ENCODE assay signal across 1 cellular context in the genomic region with DNA sequence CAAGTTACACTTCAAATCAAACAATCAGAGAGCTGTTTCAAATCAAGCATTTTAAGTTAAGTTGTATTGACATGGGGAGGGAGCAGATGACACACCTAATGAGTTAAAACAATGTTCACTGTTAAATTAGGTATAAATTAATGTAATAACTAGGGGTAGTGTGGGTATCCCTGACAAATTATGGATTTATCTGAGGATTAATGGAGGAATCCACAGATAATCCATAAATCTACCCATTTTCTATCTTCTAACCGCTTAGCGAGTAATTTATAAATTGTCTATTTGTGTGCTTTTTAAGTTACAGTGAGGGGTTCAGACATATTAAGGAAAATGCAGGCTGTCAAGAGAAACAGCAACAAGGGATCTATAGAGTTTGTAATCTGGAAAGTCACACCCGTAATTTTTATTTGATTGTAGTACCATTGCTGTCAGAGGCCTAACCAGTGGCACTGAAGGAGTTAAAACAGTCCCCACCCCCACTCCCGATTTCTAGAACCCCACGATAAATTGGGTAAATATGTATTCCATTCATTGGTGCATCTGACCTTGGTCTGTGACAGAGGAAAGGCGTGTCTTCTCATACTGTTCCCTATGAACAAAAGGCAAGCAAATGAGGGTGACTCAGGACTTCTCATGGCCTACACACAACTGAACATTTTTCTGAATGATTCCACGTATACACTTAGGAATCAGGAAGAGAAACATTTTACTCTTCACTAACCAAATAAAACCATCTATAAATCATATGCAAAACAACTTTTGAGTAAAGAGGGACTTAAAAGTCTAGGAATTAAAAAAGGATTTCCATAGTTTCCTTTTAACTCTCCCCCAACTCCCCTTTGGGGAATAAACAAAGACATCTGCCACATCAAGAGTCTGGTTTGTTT.
TF ChIP-seq lines count a peak whose summit lies in the region.

No MANE protein-coding gene starts in this region.

TF ChIP-seq in H1, 55 proteins besides CTCF, POLR2A, EP300 and RAD21 (continued from another document):
- TF ChIP-seq, protein P1, sequence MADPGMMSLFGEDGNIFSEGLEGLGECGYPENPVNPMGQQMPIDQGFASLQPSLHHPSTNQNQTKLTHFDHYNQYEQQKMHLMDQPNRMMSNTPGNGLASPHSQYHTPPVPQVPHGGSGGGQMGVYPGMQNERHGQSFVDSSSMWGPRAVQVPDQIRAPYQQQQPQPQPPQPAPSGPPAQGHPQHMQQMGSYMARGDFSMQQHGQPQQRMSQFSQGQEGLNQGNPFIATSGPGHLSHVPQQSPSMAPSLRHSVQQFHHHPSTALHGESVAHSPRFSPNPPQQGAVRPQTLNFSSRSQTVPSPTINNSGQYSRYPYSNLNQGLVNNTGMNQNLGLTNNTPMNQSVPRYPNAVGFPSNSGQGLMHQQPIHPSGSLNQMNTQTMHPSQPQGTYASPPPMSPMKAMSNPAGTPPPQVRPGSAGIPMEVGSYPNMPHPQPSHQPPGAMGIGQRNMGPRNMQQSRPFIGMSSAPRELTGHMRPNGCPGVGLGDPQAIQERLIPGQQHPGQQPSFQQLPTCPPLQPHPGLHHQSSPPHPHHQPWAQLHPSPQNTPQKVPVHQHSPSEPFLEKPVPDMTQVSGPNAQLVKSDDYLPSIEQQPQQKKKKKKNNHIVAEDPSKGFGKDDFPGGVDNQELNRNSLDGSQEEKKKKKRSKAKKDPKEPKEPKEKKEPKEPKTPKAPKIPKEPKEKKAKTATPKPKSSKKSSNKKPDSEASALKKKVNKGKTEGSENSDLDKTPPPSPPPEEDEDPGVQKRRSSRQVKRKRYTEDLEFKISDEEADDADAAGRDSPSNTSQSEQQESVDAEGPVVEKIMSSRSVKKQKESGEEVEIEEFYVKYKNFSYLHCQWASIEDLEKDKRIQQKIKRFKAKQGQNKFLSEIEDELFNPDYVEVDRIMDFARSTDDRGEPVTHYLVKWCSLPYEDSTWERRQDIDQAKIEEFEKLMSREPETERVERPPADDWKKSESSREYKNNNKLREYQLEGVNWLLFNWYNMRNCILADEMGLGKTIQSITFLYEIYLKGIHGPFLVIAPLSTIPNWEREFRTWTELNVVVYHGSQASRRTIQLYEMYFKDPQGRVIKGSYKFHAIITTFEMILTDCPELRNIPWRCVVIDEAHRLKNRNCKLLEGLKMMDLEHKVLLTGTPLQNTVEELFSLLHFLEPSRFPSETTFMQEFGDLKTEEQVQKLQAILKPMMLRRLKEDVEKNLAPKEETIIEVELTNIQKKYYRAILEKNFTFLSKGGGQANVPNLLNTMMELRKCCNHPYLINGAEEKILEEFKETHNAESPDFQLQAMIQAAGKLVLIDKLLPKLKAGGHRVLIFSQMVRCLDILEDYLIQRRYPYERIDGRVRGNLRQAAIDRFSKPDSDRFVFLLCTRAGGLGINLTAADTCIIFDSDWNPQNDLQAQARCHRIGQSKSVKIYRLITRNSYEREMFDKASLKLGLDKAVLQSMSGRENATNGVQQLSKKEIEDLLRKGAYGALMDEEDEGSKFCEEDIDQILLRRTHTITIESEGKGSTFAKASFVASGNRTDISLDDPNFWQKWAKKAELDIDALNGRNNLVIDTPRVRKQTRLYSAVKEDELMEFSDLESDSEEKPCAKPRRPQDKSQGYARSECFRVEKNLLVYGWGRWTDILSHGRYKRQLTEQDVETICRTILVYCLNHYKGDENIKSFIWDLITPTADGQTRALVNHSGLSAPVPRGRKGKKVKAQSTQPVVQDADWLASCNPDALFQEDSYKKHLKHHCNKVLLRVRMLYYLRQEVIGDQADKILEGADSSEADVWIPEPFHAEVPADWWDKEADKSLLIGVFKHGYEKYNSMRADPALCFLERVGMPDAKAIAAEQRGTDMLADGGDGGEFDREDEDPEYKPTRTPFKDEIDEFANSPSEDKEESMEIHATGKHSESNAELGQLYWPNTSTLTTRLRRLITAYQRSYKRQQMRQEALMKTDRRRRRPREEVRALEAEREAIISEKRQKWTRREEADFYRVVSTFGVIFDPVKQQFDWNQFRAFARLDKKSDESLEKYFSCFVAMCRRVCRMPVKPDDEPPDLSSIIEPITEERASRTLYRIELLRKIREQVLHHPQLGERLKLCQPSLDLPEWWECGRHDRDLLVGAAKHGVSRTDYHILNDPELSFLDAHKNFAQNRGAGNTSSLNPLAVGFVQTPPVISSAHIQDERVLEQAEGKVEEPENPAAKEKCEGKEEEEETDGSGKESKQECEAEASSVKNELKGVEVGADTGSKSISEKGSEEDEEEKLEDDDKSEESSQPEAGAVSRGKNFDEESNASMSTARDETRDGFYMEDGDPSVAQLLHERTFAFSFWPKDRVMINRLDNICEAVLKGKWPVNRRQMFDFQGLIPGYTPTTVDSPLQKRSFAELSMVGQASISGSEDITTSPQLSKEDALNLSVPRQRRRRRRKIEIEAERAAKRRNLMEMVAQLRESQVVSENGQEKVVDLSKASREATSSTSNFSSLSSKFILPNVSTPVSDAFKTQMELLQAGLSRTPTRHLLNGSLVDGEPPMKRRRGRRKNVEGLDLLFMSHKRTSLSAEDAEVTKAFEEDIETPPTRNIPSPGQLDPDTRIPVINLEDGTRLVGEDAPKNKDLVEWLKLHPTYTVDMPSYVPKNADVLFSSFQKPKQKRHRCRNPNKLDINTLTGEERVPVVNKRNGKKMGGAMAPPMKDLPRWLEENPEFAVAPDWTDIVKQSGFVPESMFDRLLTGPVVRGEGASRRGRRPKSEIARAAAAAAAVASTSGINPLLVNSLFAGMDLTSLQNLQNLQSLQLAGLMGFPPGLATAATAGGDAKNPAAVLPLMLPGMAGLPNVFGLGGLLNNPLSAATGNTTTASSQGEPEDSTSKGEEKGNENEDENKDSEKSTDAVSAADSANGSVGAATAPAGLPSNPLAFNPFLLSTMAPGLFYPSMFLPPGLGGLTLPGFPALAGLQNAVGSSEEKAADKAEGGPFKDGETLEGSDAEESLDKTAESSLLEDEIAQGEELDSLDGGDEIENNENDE (IDR thresholded peaks at IDR 0.05; ENCODE audit: insufficient replicate concordance, low read length) = no peak
- TF ChIP-seq, protein P2, sequence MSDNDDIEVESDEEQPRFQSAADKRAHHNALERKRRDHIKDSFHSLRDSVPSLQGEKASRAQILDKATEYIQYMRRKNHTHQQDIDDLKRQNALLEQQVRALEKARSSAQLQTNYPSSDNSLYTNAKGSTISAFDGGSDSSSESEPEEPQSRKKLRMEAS (IDR thresholded peaks at IDR 0.05) = no peak
- TF ChIP-seq GABPA (IDR thresholded peaks at IDR 0.05; ENCODE audit: borderline replicate concordance, insufficient read depth, low read length) (no peak), RBBP5 (IDR thresholded peaks at IDR 0.05; ENCODE audit: borderline replicate concordance, low read depth, low read length) (no peak), CHD1 (IDR thresholded peaks at IDR 0.05; ENCODE audit: low read depth, low read length) (no peak), SUZ12 (IDR thresholded peaks at IDR 0.05; ENCODE audit: low read length) (no peak), FOSL1 (IDR thresholded peaks at IDR 0.05; ENCODE audit: insufficient read depth, low read depth, low read length) (no peak), POLR2AphosphoS5 (IDR thresholded peaks at IDR 0.05; ENCODE audit: low read depth, low read length) (no peak), PHF8 (conservative IDR thresholded peaks at IDR 0.05; ENCODE audit: low read depth, low read length) (no peak)
